Comparison of ENCODE assay signal across 11 cellular contexts in the genomic region with DNA sequence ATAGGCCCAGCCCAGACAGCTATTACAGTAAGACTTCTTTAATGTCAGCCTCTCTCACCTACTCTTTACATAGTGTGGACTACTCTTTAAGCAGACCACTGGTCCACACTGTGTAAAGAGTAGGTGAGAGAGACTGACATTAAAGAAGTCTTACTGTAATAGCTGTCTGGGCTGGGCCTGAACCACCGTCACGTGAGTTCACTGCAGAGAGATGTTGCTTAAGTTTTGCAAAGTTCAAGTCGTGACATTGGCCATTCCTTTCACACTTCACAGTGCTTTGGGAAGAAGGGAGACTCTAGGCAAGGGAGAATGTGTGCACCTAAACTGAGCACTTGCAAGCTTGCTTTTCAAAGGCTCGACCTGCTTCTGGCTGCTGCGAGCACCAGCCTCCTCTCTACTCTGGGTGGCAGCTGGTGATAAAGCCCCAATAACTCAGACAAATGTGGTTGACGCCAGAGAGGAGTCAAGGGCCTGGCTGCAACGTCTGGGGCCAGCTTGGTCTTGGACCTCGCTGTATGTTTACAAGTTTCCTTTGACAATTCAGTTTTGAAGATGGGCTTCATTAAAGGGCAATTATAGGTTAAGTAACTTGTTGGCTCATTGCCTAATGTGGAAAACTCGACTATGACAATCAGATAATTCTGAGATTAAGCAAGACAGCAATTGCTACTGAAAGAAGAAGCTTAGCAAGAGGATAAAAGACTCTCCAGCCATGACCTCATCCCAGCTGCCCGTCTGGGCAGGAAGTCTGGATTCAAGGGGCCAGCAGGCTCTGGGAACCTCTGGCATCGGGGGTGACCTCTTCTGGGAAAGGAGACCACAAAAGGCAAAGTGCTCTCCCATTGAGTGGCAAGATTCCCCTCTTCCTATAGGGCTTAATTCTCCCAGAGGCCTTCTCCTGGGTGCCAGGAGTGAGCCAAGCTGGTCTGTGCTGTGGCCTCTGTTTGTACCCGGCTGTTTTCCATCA.
DNase-seq lines count a peak whose midpoint lies in the region; ATAC-seq and TF ChIP-seq lines count a peak whose summit lies in the region.
"Had no signal": no experiment of that assay in that cellular context is flagged by ENCODE, and none has a peak within 500 bp of the region (broad histone marks: within the 10 kb centered on the region; RNA-seq: fewer than 3 reads in every experiment).

No MANE protein-coding gene starts in this region.

- TF ChIP-seq CTCF in right atrium auricular region (IDR thresholded peaks at IDR 0.05) (no peak), fibroblast of villous mesenchyme (IDR thresholded peaks at IDR 0.05; ENCODE audit: insufficient read depth, low read depth, low read length) (no peak), vagina (IDR thresholded peaks at IDR 0.05) (no peak)

- H3K4me1 ChIP-seq in right atrium auricular region = peaks cover 0 to 5% of the 10 kb centered on the region in 2 donors
- peaks cover 13% of the 10 kb centered on the region for H3K4me1 ChIP-seq in vagina

- no peak overlapping the region for H3K4me3 ChIP-seq in right atrium auricular region
- H3K4me3 ChIP-seq in fibroblast of villous mesenchyme (ENCODE audit: low read depth, low read length) = no peak overlapping the region
- H3K4me3 ChIP-seq in vagina = no peak overlapping the region
- H3K4me3 ChIP-seq: BLaER1 had no signal

- H3K27ac ChIP-seq in right atrium auricular region (no peak overlapping the region), vagina (no peak overlapping the region)
- H3K27ac ChIP-seq: BLaER1 had no signal

- H3K27me3 ChIP-seq in right atrium auricular region (no peaks in the 10 kb centered on the region), vagina (no peaks in the 10 kb centered on the region)
- H3K27me3 ChIP-seq: BLaER1 had no signal

- ATAC-seq in left ventricle myocardium superior = peak; percentile 67
- no peak for ATAC-seq in GM19328 (IDR thresholded peaks at IDR 0.05; ENCODE audit: unreplicated experiment)
- no peak for ATAC-seq in HG02981 (IDR thresholded peaks at IDR 0.05; ENCODE audit: unreplicated experiment)

- peaks cover 0 to 7% of the 10 kb centered on the region in 2 donors for H3K9me3 ChIP-seq in right atrium auricular region
- no peaks in the 10 kb centered on the region for H3K9me3 ChIP-seq in vagina

- TF ChIP-seq POLR2A in vagina (IDR thresholded peaks at IDR 0.05) = no peak

- intact Hi-C loops in left ventricle myocardium superior (cut with micrococcal nuclease) (no loop called here), vagina (cut with DNase I) (no loop called here)

- H3K36me3 ChIP-seq in right atrium auricular region (no peaks in the 10 kb centered on the region), vagina (no peaks in the 10 kb centered on the region)
- H3K36me3 ChIP-seq: BLaER1 had no signal

- DNase-seq in left ventricle myocardium superior = no peak
- no peak for DNase-seq in right atrium auricular region (ENCODE audit: low spot score)
- DNase-seq in NCI-H82 (lab: John Stamatoyannopoulos, UW) = peak; percentile 98
- peak; percentile 91 for DNase-seq in fibroblast of villous mesenchyme (ENCODE audit: low read depth)
- peak; percentile 46 to 88 for DNase-seq in vagina (ENCODE audit: extremely low spot score in 2 of 2)
- DNase-seq in activated naive CD4-positive, alpha-beta T cell (lab: John Stamatoyannopoulos, UW) = no peak
- DNase-seq: stimulated activated CD4-positive, alpha-beta T cell treated with anti-CD3 and anti-CD28 coated beads, Interleukin-1b, Interleukin-23, amount 100 ng/mL, for 48 hours; T-helper 9 cell had no signal

Comparison
In these comparisons a context has a peak if more than half of its experiments do, and no peak if none do; other contexts are left out.
1. DNase-seq: peak in NCI-H82 (single experiment), fibroblast of villous mesenchyme (single experiment) and vagina (2 of 2); none in left ventricle myocardium superior (single experiment), right atrium auricular region (single experiment) and activated naive CD4-positive, alpha-beta T cell (0 of 4).